Comparison of ENCODE assay signal across 23 cellular contexts in genomic region chr13:98097749-98098148, GRCh38. TPM values are rescaled to one million over a fixed set of nuclear protein-coding genes. Genes with fewer than 3 reads are reported as not detected.
DNase-seq lines count a peak whose midpoint lies in the region; TF ChIP-seq lines count a peak whose summit lies in the region.
"Had no signal": no experiment of that assay in that cellular context is flagged by ENCODE, and none has a peak within 500 bp of the region (broad histone marks: within the 10 kb centered on the region; RNA-seq: fewer than 3 reads in every experiment).

No MANE protein-coding gene starts in this region.

- no peaks in the 10 kb centered on the region for H4K20me1 ChIP-seq in GM23248 (ENCODE audit: insufficient read depth)
- no peaks in the 10 kb centered on the region for H4K20me1 ChIP-seq in neural progenitor cell (ENCODE audit: low read depth)

- no TSS peak for BruUV-seq in Caco-2 (replicated peaks; lab: Mats Ljungman, UMichigan)

- H2AFZ ChIP-seq in GM23248 (no peak overlapping the region), neural progenitor cell (replicated peaks) (peak overlapping the region; percentile 53)

- H3K9ac ChIP-seq in GM23248, result no peak overlapping the region
- H3K9ac ChIP-seq in NT2/D1 (ENCODE audit: insufficient read length, low read depth), result no peak overlapping the region
- no peak overlapping the region for H3K9ac ChIP-seq in iPS-20b (ENCODE audit: low read depth, low read length)
- no peak overlapping the region for H3K9ac ChIP-seq in neural progenitor cell

- no peaks in the 10 kb centered on the region for H3K79me2 ChIP-seq in GM23248 (ENCODE audit: insufficient read depth)
- no peaks in the 10 kb centered on the region for H3K79me2 ChIP-seq in neural progenitor cell (ENCODE audit: low read depth)

- no peak overlapping the region for H3K4me3 ChIP-seq in GM23248
- no peak overlapping the region for H3K4me3 ChIP-seq in NT2/D1 (ENCODE audit: insufficient read length, low read depth)
- no peak overlapping the region for H3K4me3 ChIP-seq in iPS-20b (ENCODE audit: low read length)
- H3K4me3 ChIP-seq in neural progenitor cell, result no peak overlapping the region
- no peak overlapping the region for H3K4me3 ChIP-seq in Caco-2 (ENCODE audit: low read depth, low read length)
- H3K4me3 ChIP-seq: Peyer's patch had no signal

- 84 to 85% methylated on average over 5 of the region's 5 CpGs for WGBS in GM23248 (ENCODE audit: low coverage in 1 of 2, low lambda C conversion rate in 2 of 2, missing lambda C conversion rate in 2 of 2), 2 experiments

- in situ Hi-C loops in GM23248 (cut with MboI), result no loop called here

- H3K4me1 ChIP-seq in GM23248 (ENCODE audit: insufficient read depth) (peaks cover 10% of the 10 kb centered on the region), NT2/D1 (ENCODE audit: insufficient read depth, insufficient read length) (no peaks in the 10 kb centered on the region), iPS-20b (ENCODE audit: insufficient read depth, low read length) (peaks cover 4% of the 10 kb centered on the region; the same call in 1 of the 2 replicates), neural progenitor cell (peaks cover 13% of the 10 kb centered on the region), Caco-2 (no peaks in the 10 kb centered on the region)
- H3K4me1 ChIP-seq: Peyer's patch had no signal

- H3K27me3 ChIP-seq in GM23248 (replicated peaks; ENCODE audit: insufficient read depth), result no peaks in the 10 kb centered on the region
- H3K27me3 ChIP-seq in NT2/D1 (ENCODE audit: insufficient read depth, insufficient read length), result no peaks in the 10 kb centered on the region
- H3K27me3 ChIP-seq in iPS-20b (ENCODE audit: insufficient read depth, low read length), result no peaks in the 10 kb centered on the region
- H3K27me3 ChIP-seq in neural progenitor cell, result no peaks in the 10 kb centered on the region
- H3K27me3 ChIP-seq in Caco-2 (replicated peaks; ENCODE audit: control insufficient read depth, insufficient read depth, low read length), result no peaks in the 10 kb centered on the region
- H3K27me3 ChIP-seq: Peyer's patch had no signal

- H3F3A ChIP-seq in GM23248 (ENCODE audit: insufficient read depth) (no peaks in the 10 kb centered on the region), neural progenitor cell (ENCODE audit: low read depth) (peaks cover 20% of the 10 kb centered on the region)

- no peaks in the 10 kb centered on the region for H3K9me2 ChIP-seq in GM23248 (ENCODE audit: insufficient read depth)

- H3K36me3 ChIP-seq in GM23248 (ENCODE audit: low read depth), result no peaks in the 10 kb centered on the region
- H3K36me3 ChIP-seq in NT2/D1 (ENCODE audit: insufficient read depth, insufficient read length, low read length), result no peaks in the 10 kb centered on the region
- H3K36me3 ChIP-seq in iPS-20b (ENCODE audit: insufficient read depth, low read depth, low read length), result no peaks in the 10 kb centered on the region
- H3K36me3 ChIP-seq in neural progenitor cell, result no peaks in the 10 kb centered on the region
- H3K36me3 ChIP-seq in Caco-2 (ENCODE audit: control insufficient read depth, insufficient read depth, low read length), result no peaks in the 10 kb centered on the region
- H3K36me3 ChIP-seq: Peyer's patch had no signal

- H3K4me2 ChIP-seq in GM23248 (ENCODE audit: unreplicated experiment) (peak overlapping the region; percentile 4), neural progenitor cell (peak overlapping the region; percentile 49)

- H3K27me3 Mint-ChIP-seq in neural progenitor cell (ENCODE audit: insufficient read depth, low read depth) (peaks cover 3% of the 10 kb centered on the region), Caco-2 (ENCODE audit: insufficient read depth, unreplicated experiment) (no peaks in the 10 kb centered on the region)

- POLR2A ChIA-PET in Caco-2 (lab: Charles Lee), result no interaction called here

- intact Hi-C loops in Caco-2 (cut with micrococcal nuclease; ENCODE audit: unreplicated experiment), result no loop called here

- no peak overlapping the region for H3K27ac ChIP-seq in GM23248
- H3K27ac ChIP-seq in iPS-20b (ENCODE audit: low read length), result peak overlapping the region; percentile 16
- H3K27ac ChIP-seq in neural progenitor cell, result peak overlapping the region; percentile 92
- H3K27ac ChIP-seq: Peyer's patch had no signal

- H3K9me3 Mint-ChIP-seq in neural progenitor cell (peaks cover 21% of the 10 kb centered on the region), Caco-2 (ENCODE audit: unreplicated experiment) (peaks cover 30% of the 10 kb centered on the region)
- H3K9me3 Mint-ChIP-seq: CD8-positive, alpha-beta T cell had no signal

- H3K9me3 ChIP-seq in GM23248 (ENCODE audit: low read depth), result no peaks in the 10 kb centered on the region
- H3K9me3 ChIP-seq in NT2/D1 (ENCODE audit: insufficient read depth, low read length), result peaks cover 4% of the 10 kb centered on the region; the same call in 1 of the 2 replicates
- H3K9me3 ChIP-seq in iPS-20b (ENCODE audit: insufficient read depth, low read depth, low read length), result peaks cover 9% of the 10 kb centered on the region
- no peaks in the 10 kb centered on the region for H3K9me3 ChIP-seq in neural progenitor cell (ENCODE audit: low read depth)
- H3K9me3 ChIP-seq in Caco-2, result no peaks in the 10 kb centered on the region
- H3K9me3 ChIP-seq: Peyer's patch had no signal

- H3K27ac Mint-ChIP-seq in neural progenitor cell (no peak overlapping the region), Caco-2 (ENCODE audit: unreplicated experiment) (no peak overlapping the region)
- H3K27ac Mint-ChIP-seq: CD8-positive, alpha-beta T cell had no signal

- H3K4me3 Mint-ChIP-seq in neural progenitor cell, result no peak overlapping the region
- no peak overlapping the region for H3K4me3 Mint-ChIP-seq in Caco-2 (ENCODE audit: unreplicated experiment)
- H3K4me3 Mint-ChIP-seq: CD8-positive, alpha-beta T cell had no signal

- H3K4me1 Mint-ChIP-seq in neural progenitor cell (peaks cover 5% of the 10 kb centered on the region), Caco-2 (ENCODE audit: low read depth, unreplicated experiment) (no peaks in the 10 kb centered on the region)

- H3K36me3 Mint-ChIP-seq in neural progenitor cell (peaks cover 3% of the 10 kb centered on the region), Caco-2 (ENCODE audit: insufficient read depth, unreplicated experiment) (no peaks in the 10 kb centered on the region)
- H3K36me3 Mint-ChIP-seq: CD8-positive, alpha-beta T cell had no signal

- CTCF ChIA-PET in Caco-2 (lab: Charles Lee), result no interaction called here

- no peak for DNase-seq in GM23248
- DNase-seq in NT2/D1 (ENCODE audit: low read depth, low spot score), result peak; percentile 72
- DNase-seq in neural progenitor cell (ENCODE audit: low spot score), result peak; percentile 67
- DNase-seq in NCI-H1092 treated with DMSO at 0.1 percent for 48 hours (lab: John Stamatoyannopoulos, UW), result no peak
- no peak for DNase-seq in NCI-H748 treated with DMSO at 0.1 percent for 48 hours (lab: John Stamatoyannopoulos, UW)
- no peak for DNase-seq in Caco-2
- no peak for DNase-seq in stimulated activated CD8-positive, alpha-beta memory T cell treated with anti-CD3 and anti-CD28 coated beads, Interleukin-4, amount 100 ng/mL, for 48 hours
- DNase-seq: AML-193; C1 segment of cervical spinal cord; Calu3; CD8-positive, alpha-beta T cell; DMS53; GOT3; KG1; NCI-H1092; NCI-H1436 treated with DMSO at 0.1 percent for 48 hours; NCI-H2029; NCI-H2227 treated with DMSO at 0.1 percent for 48 hours; NCI-H510A; NK-92 treated with Interleukin-12 subunit alpha and Interleukin-12 subunit beta, amount 100 ng/mL, for 24 hours; Peyer's patch had no signal

- no peak for TF ChIP-seq CTCF in neural progenitor cell (IDR thresholded peaks at IDR 0.05)
- TF ChIP-seq CTCF in Caco-2 (IDR thresholded peaks at IDR 0.05; ENCODE audit: insufficient read depth in 1 of 2, low read depth in 1 of 2, low read length in 1 of 2, severe bottlenecking in 1 of 2, unreplicated experiment in 1 of 2), result no peak

RNA-seq across cellular contexts. Expression of gene FARP1, which starts 45.1 kb away (rescaled TPM):
- total RNA-seq in GM23248 (2014; rRNA removed; shearing (Covaris generic)), result 43.3 and 56.6 TPM in 2 replicates
- 53.7 and 55.9 TPM in 2 replicates for polyA plus RNA-seq in GM23248 (2016; fragmentation: Nextera tagmentation; extraction: Ambion mirVana)
- total RNA-seq in neural progenitor cell (ENCODE audit: low replicate concordance) (52.9 and 78.0 TPM in 2 replicates), Caco-2 (2022) (189 and 208 TPM in 2 replicates)
- total RNA-seq: OCI-LY7 had no signal

Comparison
In these comparisons a context has a peak if more than half of its experiments do, and no peak if none do; other contexts are left out.
1. DNase-seq: peak in NT2/D1 (single experiment) and neural progenitor cell (single experiment); none in GM23248 (single experiment), NCI-H1092 treated with DMSO at 0.1 percent for 48 hours (single experiment), NCI-H748 treated with DMSO at 0.1 percent for 48 hours (single experiment), Caco-2 (0 of 2) and stimulated activated CD8-positive, alpha-beta memory T cell treated with anti-CD3 and anti-CD28 coated beads, Interleukin-4, amount 100 ng/mL, for 48 hours (single experiment).